1 cellular context compared by ENCODE assay signal in the genomic region with DNA sequence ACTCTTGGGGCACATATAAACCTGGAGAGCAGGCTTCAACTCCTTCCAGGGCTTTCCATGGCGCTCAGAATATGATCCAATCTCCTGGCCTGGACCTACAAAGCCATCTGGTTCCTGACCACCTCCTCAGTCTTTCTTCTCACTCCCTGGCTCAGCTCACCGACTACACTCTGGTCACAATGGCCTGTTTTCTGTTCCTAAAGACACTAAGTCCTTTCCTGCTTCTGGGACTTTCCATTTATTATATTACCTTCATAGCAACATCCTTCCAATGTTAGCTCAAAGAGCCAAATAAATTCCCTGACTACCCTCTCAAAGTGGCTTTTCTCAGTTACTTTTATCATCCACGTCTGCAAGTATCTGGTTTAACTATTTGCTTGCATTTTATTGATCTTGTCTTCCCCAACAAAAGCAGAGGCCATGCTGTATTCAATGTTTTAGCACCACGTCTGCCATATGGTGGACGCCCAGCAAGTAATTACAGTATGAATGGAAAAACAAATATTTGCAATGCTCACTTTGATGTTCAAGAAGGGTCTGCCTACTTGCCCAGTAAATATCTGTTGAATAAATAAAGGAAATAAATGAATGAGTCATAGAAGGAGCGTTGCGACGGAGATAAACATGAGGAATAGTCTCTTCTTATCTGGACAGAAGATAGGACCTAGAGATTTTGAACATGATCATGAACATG.
TF ChIP-seq lines count a peak whose summit lies in the region.

No MANE protein-coding gene starts in this region.

TF ChIP-seq in HepG2, 621 proteins besides CTCF, POLR2A, EP300 and RAD21 (continued from another document):
- TF ChIP-seq CEBPB (IDR thresholded peaks at IDR 0.05; ENCODE audit: borderline replicate concordance, low read depth, low read length) = peak; percentile 42; the same call in 1 of the 2 replicates
- TF ChIP-seq ARHGAP35 (CRISPR knock-in tag; IDR thresholded peaks at IDR 0.05; ENCODE audit: borderline replicate concordance) = no peak
- peak; percentile 23; the same call in 1 of the 2 replicates for TF ChIP-seq ZNF331 (CRISPR knock-in tag; IDR thresholded peaks at IDR 0.05)
- TF ChIP-seq, protein P1, sequence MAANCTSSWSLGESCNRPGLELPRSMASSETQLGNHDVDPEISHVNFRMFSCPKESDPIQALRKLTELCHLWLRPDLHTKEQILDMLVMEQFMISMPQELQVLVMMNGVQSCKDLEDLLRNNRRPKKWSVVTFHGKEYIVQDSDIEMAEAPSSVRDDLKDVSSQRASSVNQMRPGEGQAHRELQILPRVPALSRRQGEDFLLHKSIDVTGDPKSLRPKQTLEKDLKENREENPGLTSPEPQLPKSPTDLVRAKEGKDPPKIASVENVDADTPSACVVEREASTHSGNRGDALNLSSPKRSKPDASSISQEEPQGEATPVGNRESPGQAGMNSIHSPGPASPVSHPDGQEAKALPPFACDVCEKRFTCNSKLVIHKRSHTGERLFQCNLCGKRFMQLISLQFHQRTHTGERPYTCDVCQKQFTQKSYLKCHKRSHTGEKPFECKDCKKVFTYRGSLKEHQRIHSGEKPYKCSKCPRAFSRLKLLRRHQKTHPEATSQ (CRISPR knock-in tag; IDR thresholded peaks at IDR 0.05; ENCODE audit: borderline replicate concordance) = 0 out of 2 replicates have a peak, but pooled peaks have one; percentile 22
- TF ChIP-seq, protein P2, sequence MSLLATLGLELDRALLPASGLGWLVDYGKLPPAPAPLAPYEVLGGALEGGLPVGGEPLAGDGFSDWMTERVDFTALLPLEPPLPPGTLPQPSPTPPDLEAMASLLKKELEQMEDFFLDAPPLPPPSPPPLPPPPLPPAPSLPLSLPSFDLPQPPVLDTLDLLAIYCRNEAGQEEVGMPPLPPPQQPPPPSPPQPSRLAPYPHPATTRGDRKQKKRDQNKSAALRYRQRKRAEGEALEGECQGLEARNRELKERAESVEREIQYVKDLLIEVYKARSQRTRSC (CRISPR knock-in tag; IDR thresholded peaks at IDR 0.05; ENCODE audit: low read depth) = no peak
- TF ChIP-seq MED1 (CRISPR knock-in tag; IDR thresholded peaks at IDR 0.05) = peak; percentile 88
- peak; percentile 70; the same call in 1 of the 2 replicates for TF ChIP-seq ZKSCAN8 (CRISPR knock-in tag; IDR thresholded peaks at IDR 0.05; ENCODE audit: borderline replicate concordance)
- peak; percentile 10; the same call in 1 of the 2 replicates for TF ChIP-seq MAFF (IDR thresholded peaks at IDR 0.05; ENCODE audit: low read depth, low read length)
- TF ChIP-seq MAZ (IDR thresholded peaks at IDR 0.05; ENCODE audit: borderline replicate concordance, low read depth, low read length) = no peak
- 0 out of 2 replicates have a peak, but pooled peaks have one; percentile 30 for TF ChIP-seq MAZ (CRISPR knock-in tag; IDR thresholded peaks at IDR 0.05; ENCODE audit: low read depth)
- TF ChIP-seq, protein P3, sequence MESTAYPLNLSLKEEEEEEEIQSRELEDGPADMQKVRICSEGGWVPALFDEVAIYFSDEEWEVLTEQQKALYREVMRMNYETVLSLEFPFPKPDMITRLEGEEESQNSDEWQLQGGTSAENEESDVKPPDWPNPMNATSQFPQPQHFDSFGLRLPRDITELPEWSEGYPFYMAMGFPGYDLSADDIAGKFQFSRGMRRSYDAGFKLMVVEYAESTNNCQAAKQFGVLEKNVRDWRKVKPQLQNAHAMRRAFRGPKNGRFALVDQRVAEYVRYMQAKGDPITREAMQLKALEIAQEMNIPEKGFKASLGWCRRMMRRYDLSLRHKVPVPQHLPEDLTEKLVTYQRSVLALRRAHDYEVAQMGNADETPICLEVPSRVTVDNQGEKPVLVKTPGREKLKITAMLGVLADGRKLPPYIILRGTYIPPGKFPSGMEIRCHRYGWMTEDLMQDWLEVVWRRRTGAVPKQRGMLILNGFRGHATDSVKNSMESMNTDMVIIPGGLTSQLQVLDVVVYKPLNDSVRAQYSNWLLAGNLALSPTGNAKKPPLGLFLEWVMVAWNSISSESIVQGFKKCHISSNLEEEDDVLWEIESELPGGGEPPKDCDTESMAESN (CRISPR knock-in tag; conservative IDR thresholded peaks at IDR 0.05) = 0 out of 2 replicates have a peak, but pooled peaks have one; percentile 32
- peak; percentile 82; the same call in 1 of the 2 replicates for TF ChIP-seq NCOR1 (IDR thresholded peaks at IDR 0.05; ENCODE audit: borderline replicate concordance, low read length)
- peak; percentile 77 for TF ChIP-seq FOXK2 (IDR thresholded peaks at IDR 0.05)
- no peak for TF ChIP-seq KLF15 (CRISPR knock-in tag; IDR thresholded peaks at IDR 0.05; ENCODE audit: borderline replicate concordance)
- TF ChIP-seq ZNF12 (CRISPR knock-in tag; IDR thresholded peaks at IDR 0.05) = peak; percentile 79; the same call in 1 of the 2 replicates
- TF ChIP-seq, protein P4, sequence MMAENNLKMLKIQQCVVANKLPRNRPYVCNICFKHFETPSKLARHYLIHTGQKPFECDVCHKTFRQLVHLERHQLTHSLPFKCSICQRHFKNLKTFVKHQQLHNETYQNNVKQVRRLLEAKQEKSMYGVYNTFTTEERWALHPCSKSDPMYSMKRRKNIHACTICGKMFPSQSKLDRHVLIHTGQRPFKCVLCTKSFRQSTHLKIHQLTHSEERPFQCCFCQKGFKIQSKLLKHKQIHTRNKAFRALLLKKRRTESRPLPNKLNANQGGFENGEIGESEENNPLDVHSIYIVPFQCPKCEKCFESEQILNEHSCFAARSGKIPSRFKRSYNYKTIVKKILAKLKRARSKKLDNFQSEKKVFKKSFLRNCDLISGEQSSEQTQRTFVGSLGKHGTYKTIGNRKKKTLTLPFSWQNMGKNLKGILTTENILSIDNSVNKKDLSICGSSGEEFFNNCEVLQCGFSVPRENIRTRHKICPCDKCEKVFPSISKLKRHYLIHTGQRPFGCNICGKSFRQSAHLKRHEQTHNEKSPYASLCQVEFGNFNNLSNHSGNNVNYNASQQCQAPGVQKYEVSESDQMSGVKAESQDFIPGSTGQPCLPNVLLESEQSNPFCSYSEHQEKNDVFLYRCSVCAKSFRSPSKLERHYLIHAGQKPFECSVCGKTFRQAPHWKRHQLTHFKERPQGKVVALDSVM (CRISPR knock-in tag; IDR thresholded peaks at IDR 0.05) = 0 out of 2 replicates have a peak, but pooled peaks have one; percentile 24
- peak; percentile 91 for TF ChIP-seq SMAD3 (CRISPR knock-in tag; IDR thresholded peaks at IDR 0.05)
- TF ChIP-seq ZNF614 (CRISPR knock-in tag; IDR thresholded peaks at IDR 0.05; ENCODE audit: borderline replicate concordance) = no peak
- peak; percentile 91 for TF ChIP-seq TBL1XR1 (IDR thresholded peaks at IDR 0.05; ENCODE audit: borderline replicate concordance, low read length, partially characterized antibody)
- peak; percentile 94 for TF ChIP-seq ZNF652 (CRISPR knock-in tag; IDR thresholded peaks at IDR 0.05; ENCODE audit: borderline replicate concordance, low read depth)
- TF ChIP-seq, protein P5, sequence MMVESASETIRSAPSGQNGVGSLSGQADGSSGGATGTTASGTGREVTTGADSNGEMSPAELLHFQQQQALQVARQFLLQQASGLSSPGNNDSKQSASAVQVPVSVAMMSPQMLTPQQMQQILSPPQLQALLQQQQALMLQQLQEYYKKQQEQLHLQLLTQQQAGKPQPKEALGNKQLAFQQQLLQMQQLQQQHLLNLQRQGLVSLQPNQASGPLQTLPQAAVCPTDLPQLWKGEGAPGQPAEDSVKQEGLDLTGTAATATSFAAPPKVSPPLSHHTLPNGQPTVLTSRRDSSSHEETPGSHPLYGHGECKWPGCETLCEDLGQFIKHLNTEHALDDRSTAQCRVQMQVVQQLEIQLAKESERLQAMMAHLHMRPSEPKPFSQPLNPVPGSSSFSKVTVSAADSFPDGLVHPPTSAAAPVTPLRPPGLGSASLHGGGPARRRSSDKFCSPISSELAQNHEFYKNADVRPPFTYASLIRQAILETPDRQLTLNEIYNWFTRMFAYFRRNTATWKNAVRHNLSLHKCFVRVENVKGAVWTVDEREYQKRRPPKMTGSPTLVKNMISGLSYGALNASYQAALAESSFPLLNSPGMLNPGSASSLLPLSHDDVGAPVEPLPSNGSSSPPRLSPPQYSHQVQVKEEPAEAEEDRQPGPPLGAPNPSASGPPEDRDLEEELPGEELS (CRISPR knock-in tag; IDR thresholded peaks at IDR 0.05) = peak; percentile 93
- TF ChIP-seq KLF9 (CRISPR knock-in tag; IDR thresholded peaks at IDR 0.05; ENCODE audit: low read depth) = 0 out of 2 replicates have a peak, but pooled peaks have one; percentile 32
